ENCODE assay signal across 11 cellular contexts in the genomic region with DNA sequence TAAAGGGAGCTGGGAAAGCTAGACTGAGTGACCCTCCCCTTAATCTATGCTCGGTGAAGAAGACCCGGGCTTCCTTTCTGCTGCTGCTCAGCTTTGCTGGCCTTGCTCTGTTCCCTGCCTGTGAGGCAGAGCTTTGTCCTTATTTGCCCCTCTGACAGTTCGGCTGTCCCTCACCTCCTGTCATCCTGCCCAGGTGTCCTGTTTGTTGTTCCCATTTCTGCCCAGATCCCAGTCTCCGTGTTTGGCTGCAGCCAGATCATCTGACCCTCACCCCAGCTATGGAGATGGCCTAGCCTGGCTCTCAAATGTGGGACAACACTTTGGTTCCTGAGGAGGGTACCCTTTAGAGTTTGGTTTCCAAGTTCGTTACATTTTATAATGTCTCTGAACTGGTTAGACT. TPM values are rescaled to one million over a fixed set of nuclear protein-coding genes. Genes with fewer than 3 reads are reported as not detected.
A peak's percentile ranks its signal among the peaks of the same experiment; 100 is the strongest.
DNase-seq lines count a peak whose midpoint lies in the region; ATAC-seq and TF ChIP-seq lines count a peak whose summit lies in the region.
"Had no signal": no experiment of that assay in that cellular context is flagged by ENCODE, and none has a peak within 500 bp of the region (broad histone marks: within the 10 kb centered on the region; RNA-seq: fewer than 3 reads in every experiment).

No MANE protein-coding gene starts in this region.

- CTCF ChIA-PET in activated B cell treated with CpG ODN at 0.5 μM for 24 hours (lab: Charles Lee): interaction anchor here (1.0 to 4.0 kb wide), 14 partner anchors 9 to 330 kb away, joined by 3 to 24 read pairs (median 4); no protein-coding TSS in a partner anchor

- no peak for TF ChIP-seq CTCF in activated B cell treated with CpG ODN at 0.5 μM for 24 hours (IDR thresholded peaks at IDR 0.05)
- no peak for TF ChIP-seq CTCF in glutamatergic neuron (IDR thresholded peaks at IDR 0.05; ENCODE audit: partially characterized antibody, unreplicated experiment)

- intact Hi-C loops in activated B cell treated with CpG ODN at 0.5 μM for 24 hours (cut with micrococcal nuclease): loop anchor here (1.0 to 5.0 kb wide), 6 partner anchors 8 to 330 kb away; a partner anchor contains a TSS

- peaks cover 4% of the 10 kb centered on the region for H3K9me3 Mint-ChIP-seq in T-helper 2 cell treated with Interferon-gamma antibody and Interleukin-4, amounts not matched to agents 5 μg/mL and 100 μg/mL, for 36 hours
- no peaks in the 10 kb centered on the region for H3K9me3 Mint-ChIP-seq in activated B cell treated with CpG ODN at 0.5 μM for 24 hours
- peaks cover 3% of the 10 kb centered on the region for H3K9me3 Mint-ChIP-seq in glutamatergic neuron (ENCODE audit: unreplicated experiment)

- H3K27ac ChIP-seq in skin epidermis: peak overlapping the region in 11 of 21 experiments; percentile 13 to 68 (median 35)

- H3K4me3 Mint-ChIP-seq in T-helper 2 cell treated with Interferon-gamma antibody and Interleukin-4, amounts not matched to agents 5 μg/mL and 100 μg/mL, for 36 hours: no peak overlapping the region
- H3K4me3 Mint-ChIP-seq in activated B cell treated with CpG ODN at 0.5 μM for 24 hours (no peak overlapping the region), glutamatergic neuron (ENCODE audit: unreplicated experiment) (peak overlapping the region; percentile 47)

- POLR2A ChIA-PET in activated B cell treated with CpG ODN at 0.5 μM for 24 hours (lab: Charles Lee): interaction anchor here (0.9 to 1.3 kb wide), 2 partner anchors 9 to 36 kb away, joined by 3 read pairs; no protein-coding TSS in a partner anchor

- H3K36me3 Mint-ChIP-seq in T-helper 2 cell treated with Interferon-gamma antibody and Interleukin-4, amounts not matched to agents 5 μg/mL and 100 μg/mL, for 36 hours (ENCODE audit: low read depth): peaks cover 59% of the 10 kb centered on the region
- peaks cover 89% of the 10 kb centered on the region for H3K36me3 Mint-ChIP-seq in activated B cell treated with CpG ODN at 0.5 μM for 24 hours (ENCODE audit: low read depth)
- H3K36me3 Mint-ChIP-seq in glutamatergic neuron (ENCODE audit: unreplicated experiment): peaks cover 2% of the 10 kb centered on the region

- no peak for DNase-seq in T-helper 2 cell treated with Interferon-gamma antibody and Interleukin-4, amounts not matched to agents 5 μg/mL and 100 μg/mL, for 36 hours (ENCODE audit: low spot score)
- no peak for DNase-seq in T-helper 2 cell
- DNase-seq in activated B cell treated with CpG ODN at 0.5 μM for 24 hours: no peak
- no peak for DNase-seq in glutamatergic neuron
- no peak for DNase-seq in putamen (ENCODE audit: low spot score)
- no peak for DNase-seq in NCI-H748 (lab: John Stamatoyannopoulos, UW; ENCODE audit: unreplicated experiment)
- DNase-seq: 8988T; COR-L47; stimulated activated CD8-positive, alpha-beta memory T cell treated with anti-CD3 and anti-CD28 coated beads, Interleukin-4, amount 100 ng/mL, for 48 hours had no signal

- H3K27ac Mint-ChIP-seq in T-helper 2 cell treated with Interferon-gamma antibody and Interleukin-4, amounts not matched to agents 5 μg/mL and 100 μg/mL, for 36 hours: peak overlapping the region; percentile 45
- peak overlapping the region; percentile 38 for H3K27ac Mint-ChIP-seq in activated B cell treated with CpG ODN at 0.5 μM for 24 hours
- peak overlapping the region; percentile 44 for H3K27ac Mint-ChIP-seq in glutamatergic neuron (ENCODE audit: unreplicated experiment)

- ATAC-seq in activated B cell treated with CpG ODN at 0.5 μM for 24 hours (ENCODE audit: low read depth) (no peak), HG03045 (IDR thresholded peaks at IDR 0.05; ENCODE audit: unreplicated experiment) (no peak)

- H3K27me3 Mint-ChIP-seq in T-helper 2 cell treated with Interferon-gamma antibody and Interleukin-4, amounts not matched to agents 5 μg/mL and 100 μg/mL, for 36 hours (ENCODE audit: low read depth): no peaks in the 10 kb centered on the region
- H3K27me3 Mint-ChIP-seq in activated B cell treated with CpG ODN at 0.5 μM for 24 hours (no peaks in the 10 kb centered on the region), glutamatergic neuron (ENCODE audit: unreplicated experiment) (no peaks in the 10 kb centered on the region)

- peaks cover 16% of the 10 kb centered on the region for H3K4me1 Mint-ChIP-seq in T-helper 2 cell treated with Interferon-gamma antibody and Interleukin-4, amounts not matched to agents 5 μg/mL and 100 μg/mL, for 36 hours (ENCODE audit: low read depth)
- H3K4me1 Mint-ChIP-seq in activated B cell treated with CpG ODN at 0.5 μM for 24 hours: peaks cover 24% of the 10 kb centered on the region
- peaks cover 8% of the 10 kb centered on the region for H3K4me1 Mint-ChIP-seq in glutamatergic neuron (ENCODE audit: low read depth, unreplicated experiment)

- H3K4me3 ChIP-seq in skin epidermis: no peak overlapping the region

RNA-seq across cellular contexts. Expression of a gene that starts 20.2 kb away (rescaled TPM):
- total RNA-seq in activated B cell treated with CpG ODN at 0.5 μM for 24 hours (94.0 and 96.5 TPM in 2 replicates), glutamatergic neuron (ENCODE audit: unreplicated experiment) (17.7 TPM)
